1 cellular context compared by ENCODE assay signal in genomic region chr2:169716938-169717690, GRCh38.
TF ChIP-seq lines count a peak whose summit lies in the region.

No MANE protein-coding gene starts in this region.

TF ChIP-seq in HepG2, 621 proteins besides CTCF, POLR2A, EP300 and RAD21 (continued from another document and continues in another):
- TF ChIP-seq TAF15 (IDR thresholded peaks at IDR 0.05; ENCODE audit: low read depth, low read length, poor library complexity, severe bottlenecking) (no peak), ZNF362 (CRISPR knock-in tag; IDR thresholded peaks at IDR 0.05; ENCODE audit: borderline replicate concordance) (no peak), ZNF772 (CRISPR knock-in tag; IDR thresholded peaks at IDR 0.05) (no peak; the same call in 1 of the 2 replicates), SOX5 (CRISPR knock-in tag; IDR thresholded peaks at IDR 0.05; ENCODE audit: borderline replicate concordance) (peak; percentile 99), JUNB (CRISPR knock-in tag; IDR thresholded peaks at IDR 0.05; ENCODE audit: borderline replicate concordance) (no peak; the same call in 1 of the 2 replicates), RXRB (CRISPR knock-in tag; IDR thresholded peaks at IDR 0.05; ENCODE audit: borderline replicate concordance) (peak; percentile 76; the same call in 1 of the 2 replicates), ZNF639 (CRISPR knock-in tag; conservative IDR thresholded peaks at IDR 0.05) (0 out of 2 replicates have a peak, but pooled peaks have one; percentile 33), ZNF460 (CRISPR knock-in tag; IDR thresholded peaks at IDR 0.05; ENCODE audit: borderline replicate concordance) (no peak), ESRRA (CRISPR knock-in tag; IDR thresholded peaks at IDR 0.05; ENCODE audit: low read depth) (no peak), ZNF101 (CRISPR knock-in tag; IDR thresholded peaks at IDR 0.05; ENCODE audit: borderline replicate concordance, low read depth) (no peak), MLXIP (CRISPR knock-in tag; IDR thresholded peaks at IDR 0.05; ENCODE audit: borderline replicate concordance) (no peak), ZNF33B (CRISPR knock-in tag; IDR thresholded peaks at IDR 0.05) (no peak), DZIP1 (CRISPR knock-in tag; IDR thresholded peaks at IDR 0.05) (no peak), ZNF564 (CRISPR knock-in tag; IDR thresholded peaks at IDR 0.05) (0 out of 2 replicates have a peak, but pooled peaks have one; percentile 72), GATA4 (IDR thresholded peaks at IDR 0.05; ENCODE audit: borderline replicate concordance, low read depth) (peak; percentile 66; the same call in 1 of the 2 replicates), MXI1 (IDR thresholded peaks at IDR 0.05; ENCODE audit: borderline replicate concordance, low read depth, low read length) (peak; percentile 65; the same call in 1 of the 3 replicates), U2AF1 (optimal IDR thresholded peaks at IDR 0.05; ENCODE audit: low read depth, low read length) (no peak), HOXA7 (CRISPR knock-in tag; IDR thresholded peaks at IDR 0.05) (no peak), CHD2 (IDR thresholded peaks at IDR 0.05; ENCODE audit: low read depth, low read length) (no peak), IKZF5 (CRISPR knock-in tag; IDR thresholded peaks at IDR 0.05) (peak; percentile 85), ZNF124 (CRISPR knock-in tag; IDR thresholded peaks at IDR 0.05) (no peak), HCFC1 (IDR thresholded peaks at IDR 0.05; ENCODE audit: low read depth, low read length) (no peak), GATAD1 (CRISPR knock-in tag; IDR thresholded peaks at IDR 0.05) (no peak; the same call in none of the 2 replicates), PRDM4 (CRISPR knock-in tag; IDR thresholded peaks at IDR 0.05; ENCODE audit: borderline replicate concordance) (no peak), SALL1 (CRISPR knock-in tag; IDR thresholded peaks at IDR 0.05) (peak; percentile 86), GMEB2 (CRISPR knock-in tag; IDR thresholded peaks at IDR 0.05; ENCODE audit: low read depth) (no peak), MTF1 (CRISPR knock-in tag; IDR thresholded peaks at IDR 0.05) (no peak), ZNF354B (CRISPR knock-in tag; IDR thresholded peaks at IDR 0.05) (no peak), CREM (IDR thresholded peaks at IDR 0.05) (peak; percentile 63; the same call in 1 of the 2 replicates), CREM (CRISPR knock-in tag; IDR thresholded peaks at IDR 0.05) (no peak), TBX2 (CRISPR knock-in tag; IDR thresholded peaks at IDR 0.05; ENCODE audit: borderline replicate concordance) (peak; percentile 80; the same call in 1 of the 2 replicates), ZBTB20 (CRISPR knock-in tag; IDR thresholded peaks at IDR 0.05; ENCODE audit: borderline replicate concordance, low read depth) (peak; percentile 83; the same call in 1 of the 2 replicates), ZMYM3 (CRISPR knock-in tag; IDR thresholded peaks at IDR 0.05) (no peak), ZNF510 (CRISPR knock-in tag; IDR thresholded peaks at IDR 0.05; ENCODE audit: low read depth) (no peak), TCF7L2 (IDR thresholded peaks at IDR 0.05; ENCODE audit: low read depth, low read length) (no peak), ZNF691 (CRISPR knock-in tag; IDR thresholded peaks at IDR 0.05; ENCODE audit: borderline replicate concordance, low read depth) (no peak), KDM3A (CRISPR knock-in tag; IDR thresholded peaks at IDR 0.05; ENCODE audit: low read depth) (no peak), ZMYM4 (CRISPR knock-in tag; IDR thresholded peaks at IDR 0.05) (no peak), ZNF558 (CRISPR knock-in tag; IDR thresholded peaks at IDR 0.05; ENCODE audit: borderline replicate concordance) (no peak), GFI1 (CRISPR knock-in tag; IDR thresholded peaks at IDR 0.05; ENCODE audit: borderline replicate concordance) (no peak), ZNF350 (CRISPR knock-in tag; IDR thresholded peaks at IDR 0.05; ENCODE audit: borderline replicate concordance, low read depth) (0 out of 2 replicates have a peak, but pooled peaks have one; percentile 38), NCOA2 (CRISPR knock-in tag; IDR thresholded peaks at IDR 0.05) (peak; percentile 81), DMTF1 (CRISPR knock-in tag; IDR thresholded peaks at IDR 0.05) (no peak)
